ENCODE assay signal across 1 cellular context in genomic region chr2:152624805-152625204, GRCh38.
TF ChIP-seq lines count a peak whose summit lies in the region.

No MANE protein-coding gene starts in this region.

TF ChIP-seq in IMR-90, 13 proteins besides CTCF, POLR2A, EP300 and RAD21 (continued from another document):
- TF ChIP-seq USF2 (IDR thresholded peaks at IDR 0.05; ENCODE audit: low read depth, low read length) (no peak), MAFK (IDR thresholded peaks at IDR 0.05; ENCODE audit: low read depth, low read length) (no peak), NFE2L2 (IDR thresholded peaks at IDR 0.05; ENCODE audit: low read depth, low read length) (no peak), CHD1 (IDR thresholded peaks at IDR 0.05; ENCODE audit: low read depth, low read length) (no peak)
